Comparison of ENCODE assay signal across 8 cellular contexts in genomic region chr17:14303343-14304221, GRCh38.
DNase-seq lines count a peak whose midpoint lies in the region; ATAC-seq lines count a peak whose summit lies in the region.

No MANE protein-coding gene starts in this region.

- H3K4me1 Mint-ChIP-seq in activated naive CD8-positive, alpha-beta T cell treated with anti-CD3 and anti-CD28 coated beads, Interleukin-2, amount 50 U/mL, for 24 hours: peaks cover 66% of the 10 kb centered on the region

- H3K9me3 Mint-ChIP-seq in activated naive CD8-positive, alpha-beta T cell treated with anti-CD3 and anti-CD28 coated beads, Interleukin-2, amount 50 U/mL, for 24 hours: no peaks in the 10 kb centered on the region

- peak; percentile 83 for DNase-seq in activated effector memory CD4-positive, alpha-beta T cell treated with anti-CD3 and anti-CD28 coated beads, Interleukin-2, amount 50 U/mL, for 16 hours
- DNase-seq in activated effector memory CD4-positive, alpha-beta T cell treated with Interleukin-2 at 50 U/mL for 16 hours: no peak
- DNase-seq in activated naive CD8-positive, alpha-beta T cell treated with anti-CD3 and anti-CD28 coated beads, Interleukin-2, amount 50 U/mL, for 24 hours: peak; percentile 29
- peak; percentile 67 for DNase-seq in left kidney (ENCODE audit: low read depth, low spot score)

- H3K4me3 ChIP-seq in subcutaneous abdominal adipose tissue (ENCODE audit: low read depth in 1 of 5, low read length in 5 of 5): peak overlapping the region in 3 of 5 donors; percentile 56 to 81 (median 70)

- peaks cover 16 to 67% (median 26%) of the 10 kb centered on the region in 5 donors for H3K27me3 ChIP-seq in subcutaneous abdominal adipose tissue (ENCODE audit: control insufficient read depth in 5 of 5, insufficient read depth in 4 of 5, low read length in 5 of 5)

- H3K27ac ChIP-seq in subcutaneous abdominal adipose tissue (ENCODE audit: low read depth, low read length): no peak overlapping the region

- H3K27me3 Mint-ChIP-seq in activated naive CD8-positive, alpha-beta T cell treated with anti-CD3 and anti-CD28 coated beads, Interleukin-2, amount 50 U/mL, for 24 hours: peaks cover 6% of the 10 kb centered on the region

- H3K36me3 Mint-ChIP-seq in activated naive CD8-positive, alpha-beta T cell treated with anti-CD3 and anti-CD28 coated beads, Interleukin-2, amount 50 U/mL, for 24 hours (ENCODE audit: low read depth): peaks cover 14% of the 10 kb centered on the region

- ATAC-seq in activated naive CD8-positive, alpha-beta T cell treated with anti-CD3 and anti-CD28 coated beads, Interleukin-2, amount 50 U/mL, for 24 hours: no peak
- no peak for ATAC-seq in HG02642 (IDR thresholded peaks at IDR 0.05; ENCODE audit: poor library complexity, unreplicated experiment)
- no peak for ATAC-seq in HG02588 (IDR thresholded peaks at IDR 0.05; ENCODE audit: unreplicated experiment)
- no peak for ATAC-seq in GM21723 (IDR thresholded peaks at IDR 0.05; ENCODE audit: unreplicated experiment)

- H3K9ac ChIP-seq in subcutaneous abdominal adipose tissue (ENCODE audit: low read length in 5 of 5): peak overlapping the region in 1 of 5 donors; percentile 58

- peak overlapping the region; percentile 75 for H3K27ac Mint-ChIP-seq in activated naive CD8-positive, alpha-beta T cell treated with anti-CD3 and anti-CD28 coated beads, Interleukin-2, amount 50 U/mL, for 24 hours

- no peaks in the 10 kb centered on the region for H3K36me3 ChIP-seq in subcutaneous abdominal adipose tissue (ENCODE audit: control insufficient read depth in 5 of 5, insufficient read depth in 5 of 5, low read length in 5 of 5)

- no peaks in the 10 kb centered on the region for H3K9me3 ChIP-seq in subcutaneous abdominal adipose tissue (ENCODE audit: control insufficient read depth in 5 of 5, low read length in 5 of 5)

- H3K4me3 Mint-ChIP-seq in activated naive CD8-positive, alpha-beta T cell treated with anti-CD3 and anti-CD28 coated beads, Interleukin-2, amount 50 U/mL, for 24 hours: peak overlapping the region; percentile 96

- peaks cover 5 to 53% (median 44%) of the 10 kb centered on the region in 5 donors for H3K4me1 ChIP-seq in subcutaneous abdominal adipose tissue (ENCODE audit: control insufficient read depth in 5 of 5, insufficient read depth in 5 of 5, low read length in 5 of 5)
